8 cellular contexts compared by ENCODE assay signal in the genomic region with DNA sequence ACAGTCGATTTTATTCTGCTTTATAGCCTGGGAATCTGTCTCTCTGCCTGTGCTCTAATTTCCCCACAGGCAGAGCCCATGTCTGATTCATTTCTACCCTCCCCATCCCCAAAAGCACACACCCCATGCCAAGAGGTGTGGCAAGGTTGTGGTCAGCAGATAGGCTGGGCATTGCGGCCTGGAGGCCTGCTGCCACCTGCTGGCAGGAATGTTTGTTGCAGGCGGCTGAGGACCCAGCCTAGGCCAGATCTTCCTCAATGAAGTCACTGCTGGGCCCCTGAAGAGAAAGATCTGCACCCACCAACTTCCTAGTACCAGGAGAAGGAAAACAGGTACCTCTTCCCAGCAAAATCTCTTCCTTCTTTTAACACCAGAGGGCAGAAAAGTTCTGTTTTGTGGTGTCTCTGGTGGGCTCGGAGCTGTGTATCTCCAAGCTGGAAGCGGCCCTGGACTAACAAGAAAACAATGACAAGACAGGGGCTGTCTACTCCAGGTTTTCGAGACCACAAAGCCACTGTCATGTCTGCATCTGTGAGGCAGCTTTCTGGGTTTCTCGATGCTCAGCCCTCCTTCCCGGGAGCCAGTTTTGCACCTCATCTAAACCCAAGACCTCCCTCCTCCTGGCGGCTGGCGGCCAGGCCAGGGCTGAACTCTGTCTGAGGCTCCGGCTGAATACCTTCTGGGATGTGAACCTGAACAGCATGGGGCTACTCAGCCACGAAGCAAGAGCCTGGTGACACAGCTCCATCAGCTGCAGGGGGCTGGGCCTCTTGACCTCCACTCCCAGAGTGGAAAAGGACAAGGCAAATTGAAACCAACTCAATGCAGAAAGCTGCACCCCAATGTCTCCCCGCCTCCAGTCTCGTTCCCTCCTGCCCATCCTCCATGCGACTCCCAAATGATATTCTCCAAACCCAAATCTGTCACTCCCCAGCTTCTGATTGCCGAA. TPM values are rescaled to one million over a fixed set of nuclear protein-coding genes. Genes with fewer than 3 reads are reported as not detected.
DNase-seq lines count a peak whose midpoint lies in the region; ATAC-seq, FAIRE-seq and TF ChIP-seq lines count a peak whose summit lies in the region.

No MANE protein-coding gene starts in this region.

- H3K9me3 ChIP-seq in HUES64 (ENCODE audit: insufficient read depth, low read depth, low read length) (no peaks in the 10 kb centered on the region), iPS-20b (ENCODE audit: insufficient read depth, low read depth, low read length) (no peaks in the 10 kb centered on the region), skeletal muscle tissue (ENCODE audit: control insufficient read depth in 3 of 3, low read length in 3 of 3) (no peaks in the 10 kb centered on the region)

- 67% methylated on average over 16 of the region's 16 CpGs for WGBS in HUES64

- H3K9ac ChIP-seq in HUES64 (ENCODE audit: low read depth, low read length) (no peak overlapping the region), iPS-20b (ENCODE audit: low read depth, low read length) (peak overlapping the region; percentile 31; the same call in 1 of the 2 replicates), skeletal muscle tissue (ENCODE audit: low read depth in 1 of 3, low read length in 3 of 3) (no peak overlapping the region)

- no peak for TF ChIP-seq POLR2A in GM12892 (IDR thresholded peaks at IDR 0.05; ENCODE audit: low read depth, low read length)

- peak overlapping the region; percentile 37; the same call in 1 of the 2 replicates for H3K27ac ChIP-seq in HUES64 (ENCODE audit: low read depth, low read length)
- H3K27ac ChIP-seq in iPS-20b (ENCODE audit: low read length): peak overlapping the region; percentile 1
- H3K27ac ChIP-seq in skeletal muscle tissue (ENCODE audit: low read depth, low read length): peak overlapping the region; percentile 6

- peaks cover 13% of the 10 kb centered on the region for H3K4me1 ChIP-seq in HUES64 (ENCODE audit: insufficient read depth, low read length)
- peaks cover 15% of the 10 kb centered on the region; the same call in 1 of the 2 replicates for H3K4me1 ChIP-seq in iPS-20b (ENCODE audit: insufficient read depth, low read length)
- H3K4me1 ChIP-seq in skeletal muscle tissue (ENCODE audit: control insufficient read depth in 3 of 3, insufficient read depth in 3 of 3, low read length in 3 of 3): peaks cover 7 to 14% (median 13%) of the 10 kb centered on the region in 3 donors

- H3K4me3 ChIP-seq in HUES64 (ENCODE audit: low read length): no peak overlapping the region
- H3K4me3 ChIP-seq in iPS-20b (ENCODE audit: low read length): no peak overlapping the region
- no peak overlapping the region for H3K4me3 ChIP-seq in skeletal muscle tissue (ENCODE audit: low read length in 3 of 3)

- ATAC-seq in HG02623 (IDR thresholded peaks at IDR 0.05; ENCODE audit: unreplicated experiment): no peak

- in situ Hi-C loops in ACHN (cut with HindIII; ENCODE audit: low pct_ligation_motif_present, low pct_unique_long_range_greater_than_20kb, low sequenced_read_pairs) (no loop called here), T47D (cut with HindIII; ENCODE audit: low pct_unique_long_range_greater_than_20kb, low sequenced_read_pairs) (no loop called here)

- no peak for FAIRE-seq in GM12892 (lab: Jason Lieb, UNC)

- DNase-seq in ACHN: peak; percentile 92
- peak; percentile 60 for DNase-seq in GM12892 (ENCODE audit: insufficient read length)
- peak; percentile 67 for DNase-seq in UCSD-AML1 (lab: John Stamatoyannopoulos, UW; ENCODE audit: unreplicated experiment)
- peak; percentile 63 to 73 for DNase-seq in T47D (ENCODE audit: low read depth in 1 of 2, low spot score in 1 of 2)

- H3K36me3 ChIP-seq in HUES64 (ENCODE audit: insufficient read depth, low read length) (peaks cover 35% of the 10 kb centered on the region), iPS-20b (ENCODE audit: insufficient read depth, low read depth, low read length) (peaks cover 21% of the 10 kb centered on the region), skeletal muscle tissue (ENCODE audit: control insufficient read depth in 3 of 3, insufficient read depth in 3 of 3, low read length in 3 of 3) (peaks cover 0 to 17% (median 5%) of the 10 kb centered on the region in 3 donors)

- H3K27me3 ChIP-seq in HUES64 (ENCODE audit: insufficient read depth, low read length) (no peaks in the 10 kb centered on the region), iPS-20b (ENCODE audit: insufficient read depth, low read length) (no peaks in the 10 kb centered on the region), skeletal muscle tissue (ENCODE audit: control insufficient read depth in 3 of 3, insufficient read depth in 3 of 3, low read length in 3 of 3) (no peaks in the 10 kb centered on the region)

RNA-seq across cellular contexts. Expression of a gene that starts 4.9 kb away (rescaled TPM):
- 0.34 TPM for polyA plus RNA-seq in GM12892 (2012; ENCODE audit: missing spikeins)
- 33.8 TPM for polyA plus RNA-seq in HUES64 (2013, experiment 1 of 2)
- polyA plus RNA-seq in HUES64 (2013, experiment 2 of 2): 36.1 TPM
- 5.2 TPM for total RNA-seq in skeletal muscle tissue

RNA-seq across cellular contexts. Expression of a gene that starts 16.0 kb away (rescaled TPM):
- polyA plus RNA-seq in GM12892 (2012; ENCODE audit: missing spikeins): 0.49 TPM
- 12.4 TPM for polyA plus RNA-seq in HUES64 (2013, experiment 1 of 2)
- 15.5 TPM for polyA plus RNA-seq in HUES64 (2013, experiment 2 of 2)
- 1.6 TPM for total RNA-seq in skeletal muscle tissue
